ENCODE assay signal across 23 cellular contexts in the genomic region with DNA sequence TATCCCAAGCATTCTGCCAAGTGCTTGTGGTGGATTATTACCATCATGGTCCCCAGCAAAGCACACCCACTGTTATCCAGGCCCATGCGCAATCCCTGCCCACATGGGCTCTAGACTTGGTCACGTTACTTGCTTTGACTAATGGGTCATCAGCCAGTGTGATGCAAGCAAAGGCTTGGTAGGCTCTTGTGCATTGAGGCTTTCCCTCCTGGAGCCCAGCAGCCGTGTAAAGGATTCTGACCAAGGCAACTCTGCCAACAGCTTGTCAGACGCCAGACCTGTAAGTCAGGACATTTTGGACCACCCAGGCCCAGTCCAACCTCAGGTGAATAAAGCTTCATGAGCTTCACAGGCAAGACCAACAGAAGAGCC.
"Had no signal": no experiment of that assay in that cellular context is flagged by ENCODE, and none has a peak within 500 bp of the region (broad histone marks: within the 10 kb centered on the region; RNA-seq: fewer than 3 reads in every experiment).

No MANE protein-coding gene starts in this region.

- H3K36me3 ChIP-seq: left lung, right lobe of liver, tibial nerve, uterus had no signal

- H3K4me1 ChIP-seq: left lung, parathyroid adenoma, psoas muscle, right lobe of liver, tibial nerve, uterus had no signal

- H3K4me3 ChIP-seq: left lung, mucosa of descending colon, psoas muscle, right lobe of liver, smooth muscle cell, tibial nerve, uterus had no signal

- H3K4me1 Mint-ChIP-seq: memory B cell; naive thymus-derived CD4-positive, alpha-beta T cell; stimulated activated memory B cell treated with anti-CD40 and anti-IgM and Interleukin-4, amounts not matched to agents 10 μg/mL and 1 μg/mL and 100 μg/mL, for 72 hours; stimulated activated naive CD8-positive, alpha-beta T cell treated with anti-CD3 and anti-CD28 coated beads, Interleukin-15, amount 100 ng/mL, for 72 hours had no signal

- H3K4me2 ChIP-seq: smooth muscle cell had no signal

- H3K79me2 ChIP-seq: parathyroid adenoma had no signal

- ATAC-seq: left lung; naive thymus-derived CD4-positive, alpha-beta T cell; psoas muscle; right lobe of liver; stimulated activated memory B cell treated with anti-CD40 and anti-IgM and Interleukin-4, amounts not matched to agents 10 μg/mL and 1 μg/mL and 100 μg/mL, for 72 hours; stimulated activated naive CD8-positive, alpha-beta T cell treated with anti-CD3 and anti-CD28 coated beads, Interleukin-15, amount 100 ng/mL, for 72 hours had no signal

- H3K9me3 Mint-ChIP-seq: memory B cell; natural killer cell treated with Interleukin-12 subunit alpha and Interleukin-12 subunit beta and Interleukin-15 and Interleukin-18, amount 100 ng/mL, for 72 hours; stimulated activated memory B cell treated with anti-CD40 and anti-IgM and Interleukin-4, amounts not matched to agents 10 μg/mL and 1 μg/mL and 100 μg/mL, for 72 hours; stimulated activated naive CD8-positive, alpha-beta T cell treated with anti-CD3 and anti-CD28 coated beads, Interleukin-15, amount 100 ng/mL, for 72 hours; type B pancreatic cell had no signal

- H3K9me3 ChIP-seq: left lung, mucosa of descending colon, psoas muscle, right lobe of liver, tibial nerve, uterus had no signal

- H3K9ac ChIP-seq: parathyroid adenoma had no signal

- H2AFZ ChIP-seq: parathyroid adenoma had no signal

- H3K27ac Mint-ChIP-seq: memory B cell; naive thymus-derived CD4-positive, alpha-beta T cell; natural killer cell treated with Interleukin-12 subunit alpha and Interleukin-12 subunit beta and Interleukin-15 and Interleukin-18, amount 100 ng/mL, for 72 hours; stimulated activated memory B cell treated with anti-CD40 and anti-IgM and Interleukin-4, amounts not matched to agents 10 μg/mL and 1 μg/mL and 100 μg/mL, for 72 hours; stimulated activated naive CD8-positive, alpha-beta T cell treated with anti-CD3 and anti-CD28 coated beads, Interleukin-15, amount 100 ng/mL, for 72 hours; type B pancreatic cell had no signal

- H3K27ac ChIP-seq: left lung, parathyroid adenoma, psoas muscle, right lobe of liver, tibial nerve, uterus had no signal

- DNase-seq: hippocampal formation; kidney; left lung; midbrain; naive thymus-derived CD4-positive, alpha-beta T cell; psoas muscle; right lobe of liver; stimulated activated CD4-positive, alpha-beta T cell treated with anti-CD3 and anti-CD28 coated beads, Interleukin-1b, Interleukin-23, amount 100 ng/mL, for 48 hours; stimulated activated CD4-positive, alpha-beta T cell treated with anti-CD3 and anti-CD28 coated beads, Interleukin-2, amount 100 ng/mL, for 48 hours; stimulated activated CD4-positive, alpha-beta T cell treated with anti-CD3 and anti-CD28 coated beads, Interleukin-4, amount 100 ng/mL, for 4 hours; stimulated activated CD8-positive, alpha-beta memory T cell treated with anti-CD3 and anti-CD28 coated beads, Interleukin-4, amount 100 ng/mL, for 48 hours; stimulated activated naive CD4-positive, alpha-beta T cell treated with Interleukin-2 at 50 U/mL for 16 hours; stimulated activated naive CD8-positive, alpha-beta T cell treated with anti-CD3 and anti-CD28 coated beads, Interleukin-15, amount 100 ng/mL, for 72 hours; substantia nigra; uterus had no signal

- H3K27me3 ChIP-seq: right lobe of liver, tibial nerve, uterus had no signal

- FAIRE-seq: kidney had no signal

- H3K4me3 Mint-ChIP-seq: memory B cell; naive thymus-derived CD4-positive, alpha-beta T cell; natural killer cell treated with Interleukin-12 subunit alpha and Interleukin-12 subunit beta and Interleukin-15 and Interleukin-18, amount 100 ng/mL, for 72 hours; stimulated activated memory B cell treated with anti-CD40 and anti-IgM and Interleukin-4, amounts not matched to agents 10 μg/mL and 1 μg/mL and 100 μg/mL, for 72 hours; stimulated activated naive CD8-positive, alpha-beta T cell treated with anti-CD3 and anti-CD28 coated beads, Interleukin-15, amount 100 ng/mL, for 72 hours; type B pancreatic cell had no signal

- H3K36me3 Mint-ChIP-seq: memory B cell; naive thymus-derived CD4-positive, alpha-beta T cell; natural killer cell treated with Interleukin-12 subunit alpha and Interleukin-12 subunit beta and Interleukin-15 and Interleukin-18, amount 100 ng/mL, for 72 hours; stimulated activated memory B cell treated with anti-CD40 and anti-IgM and Interleukin-4, amounts not matched to agents 10 μg/mL and 1 μg/mL and 100 μg/mL, for 72 hours; type B pancreatic cell had no signal
